29 cellular contexts compared by ENCODE assay signal in genomic region chr6:160333101-160333500, GRCh38. TPM values are rescaled to one million over a fixed set of nuclear protein-coding genes. Genes with fewer than 3 reads are reported as not detected.
"Had no signal": no experiment of that assay in that cellular context is flagged by ENCODE, and none has a peak within 500 bp of the region (broad histone marks: within the 10 kb centered on the region; RNA-seq: fewer than 3 reads in every experiment).

No MANE protein-coding gene starts in this region.

- H3K9me3 ChIP-seq: ovary, psoas muscle, spleen, suprapubic skin, testis, tibial artery, transverse colon, upper lobe of right lung, uterus had no signal

- H3K4me1 ChIP-seq: neural progenitor cell, parathyroid adenoma, spleen, suprapubic skin, testis, transverse colon, upper lobe of right lung, uterus had no signal

- H3K27ac ChIP-seq: neural progenitor cell, ovary, parathyroid adenoma, psoas muscle, skin epidermis, spleen, suprapubic skin, testis, tibial artery, transverse colon, upper lobe of right lung, uterus had no signal

- H3K4me2 ChIP-seq: neural progenitor cell, smooth muscle cell had no signal

- H3K36me3 ChIP-seq: neural progenitor cell, ovary, spleen, suprapubic skin, tibial artery, transverse colon, upper lobe of right lung, uterus had no signal

- DNase-seq: natural killer cell; occipital lobe; ovary; posterior cingulate gyrus; psoas muscle; right cardiac atrium; spleen; stimulated activated CD4-positive, alpha-beta T cell treated with anti-CD3 and anti-CD28 coated beads, Interleukin-12 subunit alpha, Interleukin-12 subunit beta, amount 100 ng/mL, for 4 hours; stimulated activated CD4-positive, alpha-beta T cell treated with anti-CD3 and anti-CD28 coated beads, Interleukin-1b, Interleukin-23, amount 100 ng/mL, for 48 hours; stimulated activated CD4-positive, alpha-beta T cell treated with anti-CD3 and anti-CD28 coated beads, Interleukin-4, amount 100 ng/mL, for 1 hour; stimulated activated CD4-positive, alpha-beta T cell treated with anti-CD3 and anti-CD28 coated beads, Interleukin-4, amount 100 ng/mL, for 4 hours; stimulated activated CD8-positive, alpha-beta memory T cell treated with anti-CD3 and anti-CD28 coated beads, Interleukin-4, amount 100 ng/mL, for 48 hours; stimulated activated naive CD4-positive, alpha-beta T cell; stimulated activated naive CD8-positive, alpha-beta T cell treated with anti-CD3 and anti-CD28 coated beads, Interleukin-15, amount 100 ng/mL, for 72 hours; stimulated activated naive CD8-positive, alpha-beta T cell treated with anti-CD3 and anti-CD28 coated beads, Interleukin-15, Interleukin-2, amounts not matched to agents 100 U/mL and 50 U/mL, for 24 hours; substantia nigra; testis; tibial artery; transverse colon; upper lobe of right lung; uterus had no signal

- H3K27me3 ChIP-seq: neural progenitor cell, ovary, suprapubic skin, testis, tibial artery, transverse colon, upper lobe of right lung, uterus had no signal

- H3K4me3 ChIP-seq: neural progenitor cell, ovary, psoas muscle, skin epidermis, smooth muscle cell, spleen, suprapubic skin, testis, tibial artery, transverse colon, upper lobe of right lung, uterus had no signal

- H3K9ac ChIP-seq: neural progenitor cell, parathyroid adenoma had no signal

- H3K79me2 ChIP-seq: parathyroid adenoma had no signal

- H2AFZ ChIP-seq: neural progenitor cell, parathyroid adenoma had no signal

- ATAC-seq: natural killer cell; psoas muscle; right cardiac atrium; sciatic nerve; stimulated activated memory B cell treated with anti-CD40 and anti-IgM and Interleukin-4, amounts not matched to agents 10 μg/mL and 1 μg/mL and 100 μg/mL, for 72 hours; stimulated activated naive CD8-positive, alpha-beta T cell treated with anti-CD3 and anti-CD28 coated beads, Interleukin-15, amount 100 ng/mL, for 72 hours; stimulated activated naive CD8-positive, alpha-beta T cell treated with anti-CD3 and anti-CD28 coated beads, Interleukin-15, Interleukin-2, amounts not matched to agents 100 U/mL and 50 U/mL, for 24 hours; upper lobe of right lung had no signal

RNA-seq across cellular contexts. Expression of gene SLC22A3, which starts 15.1 kb away (rescaled TPM):
- total RNA-seq: natural killer cell had no signal
- polyA plus RNA-seq: neural cell had no signal
